26 cellular contexts compared by ENCODE assay signal in the genomic region with DNA sequence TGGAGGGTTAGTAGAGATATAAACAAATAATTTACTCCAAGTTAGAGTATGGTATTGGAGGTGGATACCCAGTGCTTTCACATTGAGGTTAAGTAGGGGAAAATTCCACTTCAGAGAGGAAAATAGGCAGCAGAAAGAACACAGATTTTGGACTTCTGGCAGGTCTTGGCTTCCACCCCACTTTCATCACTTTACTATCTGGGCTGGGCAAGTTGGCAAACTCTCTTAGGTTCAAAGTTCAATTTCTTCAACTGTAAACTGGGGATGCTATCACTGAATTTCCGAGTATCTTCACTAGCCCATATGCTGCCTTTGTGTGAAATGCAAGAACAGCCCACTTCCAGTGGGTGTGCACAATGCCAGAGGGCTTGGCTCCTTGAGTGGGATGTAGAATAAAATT.
"Had no signal": no experiment of that assay in that cellular context is flagged by ENCODE, and none has a peak within 500 bp of the region (broad histone marks: within the 10 kb centered on the region; RNA-seq: fewer than 3 reads in every experiment).

No MANE protein-coding gene starts in this region.

- H3K27me3 Mint-ChIP-seq: activated CD4-positive, alpha-beta T cell treated with anti-CD3 and anti-CD28 coated beads for 36 hours; activated naive CD8-positive, alpha-beta T cell; activated T-cell treated with anti-CD3 and anti-CD28 coated beads, Interleukin-2, amount 50 U/mL, for 24 hours; activated T-helper 17 cell treated with anti-CD3 and anti-CD28 coated beads, Interleukin-2, amount 50 U/mL, for 72 hours; memory B cell; progenitor cell of endocrine pancreas; stimulated activated naive CD8-positive, alpha-beta T cell treated with anti-CD3 and anti-CD28 coated beads, Interleukin-15, amount 100 ng/mL, for 72 hours had no signal

- ATAC-seq: activated CD4-positive, alpha-beta T cell treated with anti-CD3 and anti-CD28 coated beads for 36 hours; activated T-helper 17 cell treated with anti-CD3 and anti-CD28 coated beads, Interleukin-2, amount 50 U/mL, for 72 hours; foreskin keratinocyte; stimulated activated effector memory CD8-positive, alpha-beta T cell treated with anti-CD3 and anti-CD28 coated beads, Interleukin-12 subunit alpha, Interleukin-12 subunit beta, amount 100 ng/mL, for 72 hours; stimulated activated naive CD8-positive, alpha-beta T cell treated with anti-CD3 and anti-CD28 coated beads, Interleukin-15, amount 100 ng/mL, for 72 hours; WTC11 had no signal

- H3K4me3 ChIP-seq: adrenal gland, ascending aorta, tibial artery had no signal

- H3K27me3 ChIP-seq: adrenal gland, ascending aorta, foreskin keratinocyte, tibial artery had no signal

- H3K36me3 ChIP-seq: adrenal gland had no signal

- FAIRE-seq: urothelium cell line had no signal

- H3K27ac Mint-ChIP-seq: activated CD4-positive, alpha-beta T cell treated with anti-CD3 and anti-CD28 coated beads for 36 hours; activated naive CD8-positive, alpha-beta T cell; activated T-cell treated with anti-CD3 and anti-CD28 coated beads, Interleukin-2, amount 50 U/mL, for 24 hours; activated T-helper 17 cell treated with anti-CD3 and anti-CD28 coated beads, Interleukin-2, amount 50 U/mL, for 72 hours; immature natural killer cell; memory B cell; progenitor cell of endocrine pancreas; stimulated activated effector memory CD8-positive, alpha-beta T cell treated with anti-CD3 and anti-CD28 coated beads, Interleukin-12 subunit alpha, Interleukin-12 subunit beta, amount 100 ng/mL, for 72 hours; stimulated activated naive CD8-positive, alpha-beta T cell treated with anti-CD3 and anti-CD28 coated beads, Interleukin-15, amount 100 ng/mL, for 72 hours; T-helper 1 cell treated with Interleukin-12 subunit alpha and Interleukin-12 subunit beta and Interleukin-4 antibody, amounts not matched to agents 30 μg/mL and 1 μg/mL, for 36 hours; WTC11 had no signal

- H3K9me3 ChIP-seq: adrenal gland, ascending aorta, tibial artery had no signal

- DNase-seq: activated CD4-positive, alpha-beta T cell treated with anti-CD3 and anti-CD28 coated beads for 36 hours; activated CD4-positive, alpha-beta T cell treated with anti-CD3 and anti-CD28 coated beads, Interleukin-2, amount 50 U/mL, for 4 hours; activated CD8-positive, alpha-beta memory T cell treated with anti-CD3 and anti-CD28 coated beads for 24 hours; activated CD8-positive, alpha-beta memory T cell treated with anti-CD3 and anti-CD28 coated beads, Interleukin-2, amount 50 U/mL, for 4 hours; activated naive CD4-positive, alpha-beta T cell; activated T-cell treated with anti-CD3 and anti-CD28 coated beads, Interleukin-2, amount 50 U/mL, for 24 hours; cerebellar nuclear complex; effector CD4-positive, alpha-beta T cell; erythroblast; foreskin keratinocyte; immature natural killer cell; retina; stimulated activated CD4-positive, alpha-beta T cell treated with anti-CD3 and anti-CD28 coated beads, Interleukin-1b, Interleukin-23, amount 100 ng/mL, for 48 hours; stimulated activated naive CD8-positive, alpha-beta T cell treated with anti-CD3 and anti-CD28 coated beads, Interleukin-15, amount 100 ng/mL, for 72 hours; T1000; tibial artery had no signal

- H3K4me1 Mint-ChIP-seq: activated CD4-positive, alpha-beta T cell treated with anti-CD3 and anti-CD28 coated beads for 36 hours; activated T-helper 17 cell treated with anti-CD3 and anti-CD28 coated beads, Interleukin-2, amount 50 U/mL, for 72 hours; immature natural killer cell; stimulated activated effector memory CD8-positive, alpha-beta T cell treated with anti-CD3 and anti-CD28 coated beads, Interleukin-12 subunit alpha, Interleukin-12 subunit beta, amount 100 ng/mL, for 72 hours; stimulated activated naive CD8-positive, alpha-beta T cell treated with anti-CD3 and anti-CD28 coated beads, Interleukin-15, amount 100 ng/mL, for 72 hours had no signal

- H3K9me3 Mint-ChIP-seq: activated T-cell treated with anti-CD3 and anti-CD28 coated beads, Interleukin-2, amount 50 U/mL, for 24 hours; activated T-helper 17 cell treated with anti-CD3 and anti-CD28 coated beads, Interleukin-2, amount 50 U/mL, for 72 hours; immature natural killer cell; memory B cell; stimulated activated effector memory CD8-positive, alpha-beta T cell treated with anti-CD3 and anti-CD28 coated beads, Interleukin-12 subunit alpha, Interleukin-12 subunit beta, amount 100 ng/mL, for 72 hours; stimulated activated naive CD8-positive, alpha-beta T cell treated with anti-CD3 and anti-CD28 coated beads, Interleukin-15, amount 100 ng/mL, for 72 hours; T-helper 1 cell treated with Interleukin-12 subunit alpha and Interleukin-12 subunit beta and Interleukin-4 antibody, amounts not matched to agents 30 μg/mL and 1 μg/mL, for 36 hours; WTC11 had no signal

- H3K36me3 Mint-ChIP-seq: immature natural killer cell; stimulated activated effector memory CD8-positive, alpha-beta T cell treated with anti-CD3 and anti-CD28 coated beads, Interleukin-12 subunit alpha, Interleukin-12 subunit beta, amount 100 ng/mL, for 72 hours had no signal

- H3K4me3 Mint-ChIP-seq: activated CD4-positive, alpha-beta T cell treated with anti-CD3 and anti-CD28 coated beads for 36 hours; activated naive CD8-positive, alpha-beta T cell; activated T-cell treated with anti-CD3 and anti-CD28 coated beads, Interleukin-2, amount 50 U/mL, for 24 hours; activated T-helper 17 cell treated with anti-CD3 and anti-CD28 coated beads, Interleukin-2, amount 50 U/mL, for 72 hours; immature natural killer cell; memory B cell; stimulated activated effector memory CD8-positive, alpha-beta T cell treated with anti-CD3 and anti-CD28 coated beads, Interleukin-12 subunit alpha, Interleukin-12 subunit beta, amount 100 ng/mL, for 72 hours; stimulated activated naive CD8-positive, alpha-beta T cell treated with anti-CD3 and anti-CD28 coated beads, Interleukin-15, amount 100 ng/mL, for 72 hours; T-helper 1 cell treated with Interleukin-12 subunit alpha and Interleukin-12 subunit beta and Interleukin-4 antibody, amounts not matched to agents 30 μg/mL and 1 μg/mL, for 36 hours; WTC11 had no signal

- H3K27ac ChIP-seq: adrenal gland, ascending aorta, foreskin keratinocyte, tibial artery had no signal
